28 cellular contexts compared by ENCODE assay signal in the genomic region with DNA sequence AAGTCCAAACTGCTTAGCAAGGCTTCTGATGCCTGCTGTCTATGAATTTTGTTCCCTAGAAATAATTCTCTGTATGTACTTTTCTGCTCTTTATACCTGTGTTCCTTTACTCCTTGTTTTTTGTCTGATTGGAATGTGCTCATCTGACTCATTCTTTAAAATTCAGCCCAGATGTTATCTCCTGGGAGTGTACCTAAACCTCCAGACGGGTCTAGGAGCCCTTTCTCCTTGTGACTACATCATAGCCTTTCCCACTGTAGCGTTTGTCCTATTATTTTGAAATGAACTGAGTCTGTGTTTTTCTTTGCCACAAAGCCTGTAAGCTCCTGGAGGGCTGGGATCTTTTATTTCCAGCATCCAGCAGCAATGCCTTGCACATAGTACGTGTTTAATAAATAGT.
"Had no signal": no experiment of that assay in that cellular context is flagged by ENCODE, and none has a peak within 500 bp of the region (broad histone marks: within the 10 kb centered on the region; RNA-seq: fewer than 3 reads in every experiment).

No MANE protein-coding gene starts in this region.

- H3K27ac ChIP-seq: adrenal gland, body of pancreas, esophagus muscularis mucosa had no signal

- H3K4me3 Mint-ChIP-seq: activated CD4-positive, alpha-beta memory T cell treated with anti-CD3 and anti-CD28 coated beads, Interleukin-2, amount 10 ng/mL, durations not matched to agents 7 days and 5 days; activated CD4-positive, alpha-beta T cell treated with anti-CD3 and anti-CD28 coated beads, Interleukin-2, amount 10 ng/mL, durations not matched to agents 7 days and 5 days; activated naive CD4-positive, alpha-beta T cell treated with anti-CD3 and anti-CD28 coated beads for 36 hours; activated naive CD4-positive, alpha-beta T cell treated with anti-CD3 and anti-CD28 coated beads, Interleukin-2, amount 50 U/mL, for 24 hours; activated naive CD8-positive, alpha-beta T cell treated with anti-CD3 and anti-CD28 coated beads for 36 hours; activated naive CD8-positive, alpha-beta T cell treated with anti-CD3 and anti-CD28 coated beads, Interleukin-2, amount 50 U/mL, for 24 hours; activated T-helper 1 cell treated with anti-CD3 and anti-CD28 coated beads, Interleukin-12 subunit alpha, Interleukin-12 subunit beta, Interleukin-2, Interleukin-4 antibody, amounts not matched to agents 30 ng/mL and 10 ng/mL and 1 ng/mL, durations not matched to agents 14 hours and 24 hours and 36 hours; effector memory CD8-positive, alpha-beta T cell had no signal

- DNase-seq: activated CD4-positive, alpha-beta memory T cell treated with anti-CD3 and anti-CD28 coated beads, Interleukin-2, amount 10 ng/mL, durations not matched to agents 7 days and 5 days; activated CD4-positive, alpha-beta T cell treated with anti-CD3 and anti-CD28 coated beads for 1 hour; activated CD4-positive, alpha-beta T cell treated with anti-CD3 and anti-CD28 coated beads for 4 hours; activated CD4-positive, alpha-beta T cell treated with anti-CD3 and anti-CD28 coated beads, Interleukin-2, amount 10 ng/mL, durations not matched to agents 7 days and 5 days; activated CD4-positive, alpha-beta T cell treated with anti-CD3 and anti-CD28 coated beads, Interleukin-2, amount 50 U/mL, for 4 hours; activated effector memory CD4-positive, alpha-beta T cell treated with anti-CD3 and anti-CD28 coated beads, Interleukin-2, amount 50 U/mL, for 16 hours; activated naive CD4-positive, alpha-beta T cell treated with anti-CD3 and anti-CD28 coated beads for 36 hours; activated naive CD8-positive, alpha-beta T cell treated with anti-CD3 and anti-CD28 coated beads for 36 hours; activated naive CD8-positive, alpha-beta T cell treated with anti-CD3 and anti-CD28 coated beads, Interleukin-2, amount 50 U/mL, for 24 hours; activated T-cell treated with anti-CD3 and anti-CD28 coated beads, Interleukin-2, amount 50 U/mL, for 48 hours; adrenal gland; amygdala; aorta; body of pancreas; caudate nucleus; cortex of kidney; dermis blood vessel endothelial cell; effector CD4-positive, alpha-beta T cell; effector memory CD8-positive, alpha-beta T cell; erythroblast; head of caudate nucleus; T-helper 2 cell had no signal

- H3K27me3 ChIP-seq: adrenal gland, body of pancreas, esophagus muscularis mucosa had no signal

- H3K4me1 ChIP-seq: adrenal gland, body of pancreas, esophagus muscularis mucosa had no signal

- H3K27me3 Mint-ChIP-seq: activated CD4-positive, alpha-beta memory T cell treated with anti-CD3 and anti-CD28 coated beads, Interleukin-2, amount 10 ng/mL, durations not matched to agents 7 days and 5 days; activated CD4-positive, alpha-beta T cell treated with anti-CD3 and anti-CD28 coated beads, Interleukin-2, amount 10 ng/mL, durations not matched to agents 7 days and 5 days; activated naive CD4-positive, alpha-beta T cell treated with anti-CD3 and anti-CD28 coated beads, Interleukin-2, amount 50 U/mL, for 24 hours; activated naive CD8-positive, alpha-beta T cell treated with anti-CD3 and anti-CD28 coated beads for 36 hours; activated naive CD8-positive, alpha-beta T cell treated with anti-CD3 and anti-CD28 coated beads, Interleukin-2, amount 50 U/mL, for 24 hours; effector memory CD8-positive, alpha-beta T cell had no signal

- H3K9me3 Mint-ChIP-seq: activated CD4-positive, alpha-beta memory T cell treated with anti-CD3 and anti-CD28 coated beads, Interleukin-2, amount 10 ng/mL, durations not matched to agents 7 days and 5 days; activated CD4-positive, alpha-beta T cell treated with anti-CD3 and anti-CD28 coated beads, Interleukin-2, amount 10 ng/mL, durations not matched to agents 7 days and 5 days; activated naive CD4-positive, alpha-beta T cell treated with anti-CD3 and anti-CD28 coated beads for 36 hours; activated naive CD4-positive, alpha-beta T cell treated with anti-CD3 and anti-CD28 coated beads, Interleukin-2, amount 50 U/mL, for 24 hours; activated naive CD8-positive, alpha-beta T cell treated with anti-CD3 and anti-CD28 coated beads for 36 hours; activated naive CD8-positive, alpha-beta T cell treated with anti-CD3 and anti-CD28 coated beads, Interleukin-2, amount 50 U/mL, for 24 hours; activated T-helper 1 cell treated with anti-CD3 and anti-CD28 coated beads, Interleukin-12 subunit alpha, Interleukin-12 subunit beta, Interleukin-2, Interleukin-4 antibody, amounts not matched to agents 30 ng/mL and 10 ng/mL and 1 ng/mL, durations not matched to agents 14 hours and 24 hours and 36 hours; activated T-helper 2 cell treated with anti-CD3 and anti-CD28 coated beads, Interferon-gamma antibody, Interleukin-2, Interleukin-4, amounts not matched to agents 10 μg/mL and 5 μg/mL and 100 μg/mL, durations not matched to agents 14 hours and 24 hours and 36 hours; effector memory CD8-positive, alpha-beta T cell had no signal

- H3K27ac Mint-ChIP-seq: activated CD4-positive, alpha-beta memory T cell treated with anti-CD3 and anti-CD28 coated beads, Interleukin-2, amount 10 ng/mL, durations not matched to agents 7 days and 5 days; activated CD4-positive, alpha-beta T cell treated with anti-CD3 and anti-CD28 coated beads, Interleukin-2, amount 10 ng/mL, durations not matched to agents 7 days and 5 days; activated naive CD4-positive, alpha-beta T cell treated with anti-CD3 and anti-CD28 coated beads for 36 hours; activated naive CD4-positive, alpha-beta T cell treated with anti-CD3 and anti-CD28 coated beads, Interleukin-2, amount 50 U/mL, for 24 hours; activated naive CD8-positive, alpha-beta T cell treated with anti-CD3 and anti-CD28 coated beads for 36 hours; activated naive CD8-positive, alpha-beta T cell treated with anti-CD3 and anti-CD28 coated beads, Interleukin-2, amount 50 U/mL, for 24 hours; activated T-helper 1 cell treated with anti-CD3 and anti-CD28 coated beads, Interleukin-12 subunit alpha, Interleukin-12 subunit beta, Interleukin-2, Interleukin-4 antibody, amounts not matched to agents 30 ng/mL and 10 ng/mL and 1 ng/mL, durations not matched to agents 14 hours and 24 hours and 36 hours; activated T-helper 2 cell treated with anti-CD3 and anti-CD28 coated beads, Interferon-gamma antibody, Interleukin-2, Interleukin-4, amounts not matched to agents 10 μg/mL and 5 μg/mL and 100 μg/mL, durations not matched to agents 14 hours and 24 hours and 36 hours had no signal

- FAIRE-seq: colon, frontal cortex had no signal

- ATAC-seq: activated naive CD8-positive, alpha-beta T cell treated with anti-CD3 and anti-CD28 coated beads, Interleukin-2, amount 50 U/mL, for 24 hours; body of pancreas; effector memory CD8-positive, alpha-beta T cell had no signal

- H3K36me3 ChIP-seq: adrenal gland had no signal

- H3K4me3 ChIP-seq: adrenal gland, body of pancreas, esophagus muscularis mucosa had no signal

- H3K4me1 Mint-ChIP-seq: activated CD4-positive, alpha-beta memory T cell treated with anti-CD3 and anti-CD28 coated beads, Interleukin-2, amount 10 ng/mL, durations not matched to agents 7 days and 5 days; activated CD4-positive, alpha-beta T cell treated with anti-CD3 and anti-CD28 coated beads, Interleukin-2, amount 10 ng/mL, durations not matched to agents 7 days and 5 days; activated naive CD4-positive, alpha-beta T cell treated with anti-CD3 and anti-CD28 coated beads, Interleukin-2, amount 50 U/mL, for 24 hours; activated naive CD8-positive, alpha-beta T cell treated with anti-CD3 and anti-CD28 coated beads for 36 hours; activated naive CD8-positive, alpha-beta T cell treated with anti-CD3 and anti-CD28 coated beads, Interleukin-2, amount 50 U/mL, for 24 hours had no signal
